Comparison of ENCODE assay signal across 23 cellular contexts in the genomic region with DNA sequence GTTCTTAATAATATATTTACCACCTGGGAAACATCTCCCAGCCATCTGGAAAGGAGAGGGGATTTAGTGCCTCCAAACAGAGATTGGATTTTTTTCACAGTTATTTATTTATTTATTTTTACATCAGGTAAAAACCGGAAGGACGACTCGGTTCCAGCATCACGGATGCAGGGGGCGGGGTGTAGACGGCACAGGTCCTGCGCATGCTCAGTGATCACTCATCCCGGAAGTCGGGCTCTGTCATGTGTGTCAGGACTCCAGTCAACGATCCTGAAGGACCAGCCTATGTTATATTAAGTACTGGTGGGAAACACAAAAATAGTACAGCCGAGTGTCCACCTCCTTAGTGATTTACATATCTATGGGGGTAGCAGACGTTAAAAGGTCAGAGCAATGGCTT.
DNase-seq lines count a peak whose midpoint lies in the region; ATAC-seq, FAIRE-seq and TF ChIP-seq lines count a peak whose summit lies in the region.
"Had no signal": no experiment of that assay in that cellular context is flagged by ENCODE, and none has a peak within 500 bp of the region (broad histone marks: within the 10 kb centered on the region; RNA-seq: fewer than 3 reads in every experiment).

No MANE protein-coding gene starts in this region.

- H3K9ac ChIP-seq in K562 (ENCODE audit: insufficient read depth in 1 of 2, low read depth in 2 of 2, low read length in 2 of 2) (no peak overlapping the region), MM.1S (ENCODE audit: low read length) (no peak overlapping the region)

- DNase-seq in HEK293T (ENCODE audit: extremely low spot score) (peak; percentile 14), NCI-H146 treated with DMSO at 0.1 percent for 48 hours (lab: John Stamatoyannopoulos, UW; ENCODE audit: unreplicated experiment) (peak; percentile 7), K562 (ENCODE audit: extremely low read depth in 1 of 4, low spot score in 3 of 4) (peak; percentile 9 to 47 (median 34)), uterus (no peak), MM.1S (no peak)
- no peak for DNase-seq in activated CD8-positive, alpha-beta T cell treated with anti-CD3 and anti-CD28 coated beads for 36 hours
- DNase-seq: ACHN; BE2C; C1 segment of cervical spinal cord; CD4-positive, alpha-beta T cell; DMS153; DND-41; EL; HCEC 1CT; HFFc6; KG1 had no signal

- H3K27me3 ChIP-seq in K562 (ENCODE audit: control insufficient read depth in 2 of 2, insufficient read depth in 2 of 2, low read length in 2 of 2) (no peaks in the 10 kb centered on the region), uterus (no peaks in the 10 kb centered on the region), MM.1S (replicated peaks; ENCODE audit: insufficient read depth, low read length) (no peaks in the 10 kb centered on the region)
- H3K27me3 ChIP-seq: BE2C had no signal

- ATAC-seq in K562, result no peak
- no peak for ATAC-seq in activated CD8-positive, alpha-beta T cell treated with anti-CD3 and anti-CD28 coated beads for 36 hours
- ATAC-seq: GM23338 had no signal

- no peak for TF ChIP-seq POLR2A in K562 (conservative IDR thresholded peaks at IDR 0.05)
- no peak for TF ChIP-seq POLR2A in uterus (IDR thresholded peaks at IDR 0.05)

- CTCF ChIA-PET in HEK293T (lab: Yijun Ruan, JAX) (no interaction called here), K562 (lab: Yijun Ruan, JAX; ENCODE audit: low intra/inter-chr PET ratio) (no interaction called here)
- CTCF ChIA-PET in activated CD8-positive, alpha-beta T cell treated with anti-CD3 and anti-CD28 coated beads for 36 hours (lab: Charles Lee), result no interaction called here

- H3K9me3 Mint-ChIP-seq in activated CD8-positive, alpha-beta T cell treated with anti-CD3 and anti-CD28 coated beads for 36 hours, result no peaks in the 10 kb centered on the region
- H3K9me3 Mint-ChIP-seq: GM23338, HFFc6 had no signal

- H3K4me3 ChIP-seq in K562, result no peak overlapping the region
- H3K4me3 ChIP-seq in uterus, result no peak overlapping the region
- H3K4me3 ChIP-seq in MM.1S (ENCODE audit: low read length), result no peak overlapping the region
- H3K4me3 ChIP-seq: GM23338 had no signal

- H3K4me2 ChIP-seq in K562 (ENCODE audit: insufficient read depth, low read length) (no peak overlapping the region), MM.1S (ENCODE audit: low read depth, low read length) (no peak overlapping the region)
- H3K4me2 ChIP-seq: GM23338 had no signal

- no peak overlapping the region for H3K4me3 Mint-ChIP-seq in activated CD8-positive, alpha-beta T cell treated with anti-CD3 and anti-CD28 coated beads for 36 hours
- H3K4me3 Mint-ChIP-seq: CD4-positive, alpha-beta T cell; GM23338; HFFc6 had no signal

- H3K9me3 ChIP-seq in K562 (replicated peaks; ENCODE audit: control insufficient read depth, insufficient read depth, low read depth, low read length), result no peaks in the 10 kb centered on the region; the same call in 1 of the 2 replicates
- H3K9me3 ChIP-seq in uterus, result no peaks in the 10 kb centered on the region
- no peaks in the 10 kb centered on the region for H3K9me3 ChIP-seq in MM.1S (replicated peaks; ENCODE audit: insufficient read depth, low read length)
- H3K9me3 ChIP-seq: BE2C had no signal

- H3K27ac ChIP-seq in K562 (ENCODE audit: extremely low read depth, low read depth, low read length) (no peak overlapping the region), uterus (no peak overlapping the region), MM.1S (ENCODE audit: low read length) (no peak overlapping the region)
- H3K27ac ChIP-seq: HL-60 had no signal

- no peaks in the 10 kb centered on the region for H3F3A ChIP-seq in MM.1S (ENCODE audit: insufficient read depth, low read length)

- in situ Hi-C loops in K562 (cut with MboI), result no loop called here

- no peaks in the 10 kb centered on the region for H3K9me2 ChIP-seq in MM.1S (replicated peaks; ENCODE audit: insufficient read depth, low read length)

- H3K4me1 Mint-ChIP-seq in activated CD8-positive, alpha-beta T cell treated with anti-CD3 and anti-CD28 coated beads for 36 hours (ENCODE audit: low read depth), result no peaks in the 10 kb centered on the region
- H3K4me1 Mint-ChIP-seq: IgD-negative memory B cell had no signal

- TF ChIP-seq CTCF in K562 (IDR thresholded peaks at IDR 0.05 in 2 of 3, conservative IDR thresholded peaks at IDR 0.05 in 1 of 3; ENCODE audit: insufficient read depth in 2 of 3, low read depth in 1 of 3, low read length in 3 of 3) (no peak), uterus (IDR thresholded peaks at IDR 0.05) (no peak), MM.1S (IDR thresholded peaks at IDR 0.05; ENCODE audit: low read length) (no peak)
- TF ChIP-seq CTCF in activated CD8-positive, alpha-beta T cell treated with anti-CD3 and anti-CD28 coated beads for 36 hours (IDR thresholded peaks at IDR 0.05), result no peak

- intact Hi-C loops in K562 (cut with micrococcal nuclease), result no loop called here
- intact Hi-C loops in uterus (cut with DNase I; ENCODE audit: low total_unique reads), result no loop called here
- intact Hi-C loops in activated CD8-positive, alpha-beta T cell treated with anti-CD3 and anti-CD28 coated beads for 36 hours (cut with micrococcal nuclease), result no loop called here

- no TSS peak for BruUV-seq in K562 (replicated peaks; lab: Mats Ljungman, UMichigan)

- no peaks in the 10 kb centered on the region for H3K4me1 ChIP-seq in K562 (replicated peaks in 1 of 2; ENCODE audit: control insufficient read depth in 2 of 2, insufficient read depth in 2 of 2, low read length in 2 of 2)
- no peaks in the 10 kb centered on the region for H3K4me1 ChIP-seq in uterus
- no peaks in the 10 kb centered on the region for H3K4me1 ChIP-seq in MM.1S (ENCODE audit: low read length)
- H3K4me1 ChIP-seq: BE2C had no signal

- no peak for TF ChIP-seq EP300 in K562 (IDR thresholded peaks at IDR 0.05; ENCODE audit: low read length)

- POLR2A ChIA-PET in HEK293T (lab: Yijun Ruan, JAX) (no interaction called here), K562 (lab: Yijun Ruan, JAX) (no interaction called here)
- POLR2A ChIA-PET in activated CD8-positive, alpha-beta T cell treated with anti-CD3 and anti-CD28 coated beads for 36 hours (lab: Charles Lee), result no interaction called here

- no peaks in the 10 kb centered on the region for H3K9me1 ChIP-seq in K562 (ENCODE audit: control insufficient read depth, insufficient read depth, low read length)

- no peak for FAIRE-seq in K562 (lab: Jason Lieb, UNC)
- FAIRE-seq: A204.1, G401.6, GM12891, H54 had no signal

- no peak overlapping the region for H3K27ac Mint-ChIP-seq in activated CD8-positive, alpha-beta T cell treated with anti-CD3 and anti-CD28 coated beads for 36 hours
- H3K27ac Mint-ChIP-seq: CD4-positive, alpha-beta T cell; GM23338; HFFc6; IgD-negative memory B cell had no signal

- H4K20me1 ChIP-seq in K562 (replicated peaks; ENCODE audit: control insufficient read depth, insufficient read depth, low read length) (no peaks in the 10 kb centered on the region), MM.1S (ENCODE audit: insufficient read depth, low read length) (no peaks in the 10 kb centered on the region)

- TF ChIP-seq RAD21 in K562 (CRISPR knock-in tag; conservative IDR thresholded peaks at IDR 0.05 in 1 of 2, IDR thresholded peaks at IDR 0.05 in 1 of 2), result no peak

- H3K36me3 ChIP-seq in K562 (ENCODE audit: control insufficient read depth, insufficient read depth, low read length) (no peaks in the 10 kb centered on the region), uterus (no peaks in the 10 kb centered on the region), MM.1S (replicated peaks; ENCODE audit: insufficient read depth, low read length) (no peaks in the 10 kb centered on the region)
- H3K36me3 ChIP-seq: BE2C had no signal

- no peaks in the 10 kb centered on the region for H3K79me2 ChIP-seq in K562 (ENCODE audit: control insufficient read depth, insufficient read depth, low read length)
- no peaks in the 10 kb centered on the region for H3K79me2 ChIP-seq in MM.1S (ENCODE audit: low read length)

- H3K27me3 Mint-ChIP-seq in activated CD8-positive, alpha-beta T cell treated with anti-CD3 and anti-CD28 coated beads for 36 hours, result peaks cover 4% of the 10 kb centered on the region
- H3K27me3 Mint-ChIP-seq: CD4-positive, alpha-beta T cell had no signal

- H2AFZ ChIP-seq in K562 (ENCODE audit: low read depth, low read length) (no peak overlapping the region), MM.1S (ENCODE audit: low read length) (no peak overlapping the region)
- H2AFZ ChIP-seq: GM23338 had no signal

- no peaks in the 10 kb centered on the region for H3K36me3 Mint-ChIP-seq in activated CD8-positive, alpha-beta T cell treated with anti-CD3 and anti-CD28 coated beads for 36 hours (ENCODE audit: low read depth)
- H3K36me3 Mint-ChIP-seq: IgD-negative memory B cell had no signal

- 4% methylated on average over 12 of the region's 12 CpGs for WGBS in K562 (ENCODE audit: insufficient coverage, low coverage, missing lambda C conversion rate)

TF ChIP-seq in HEK293T, 16 proteins besides CTCF, POLR2A, EP300 and RAD21 (continues in another document):
- TF ChIP-seq ELF4 (IDR thresholded peaks at IDR 0.05), result no peak
- TF ChIP-seq SUZ12 (IDR thresholded peaks at IDR 0.05), result no peak
- TF ChIP-seq ZNF384 (IDR thresholded peaks at IDR 0.05), result no peak
- no peak for TF ChIP-seq NFRKB (IDR thresholded peaks at IDR 0.05)
- TF ChIP-seq HDGF (IDR thresholded peaks at IDR 0.05; ENCODE audit: borderline replicate concordance), result no peak
- TF ChIP-seq FOXM1 (IDR thresholded peaks at IDR 0.05; ENCODE audit: borderline replicate concordance), result no peak

TF ChIP-seq in K562, 482 proteins besides CTCF, POLR2A, EP300 and RAD21:
- TF ChIP-seq NRF1 (conservative IDR thresholded peaks at IDR 0.05 in 1 of 2, IDR thresholded peaks at IDR 0.05 in 1 of 2) (peak; percentile 75 to 78), ARID1B (IDR thresholded peaks at IDR 0.05) (no peak)

Comparison
In these comparisons a context has a peak if more than half of its experiments do, and no peak if none do; other contexts are left out.
1. DNase-seq: peak in HEK293T (single experiment), NCI-H146 treated with DMSO at 0.1 percent for 48 hours (single experiment) and K562 (4 of 4); none in uterus (0 of 2), MM.1S (single experiment) and activated CD8-positive, alpha-beta T cell treated with anti-CD3 and anti-CD28 coated beads for 36 hours (single experiment).